Comparison of ENCODE assay signal across 1 cellular context in genomic region chr1:117708323-117709288, GRCh38.
TF ChIP-seq lines count a peak whose summit lies in the region.

No MANE protein-coding gene starts in this region.

TF ChIP-seq in K562, 482 proteins besides CTCF, POLR2A, EP300 and RAD21 (continued from another document):
- TF ChIP-seq ZNF407 (IDR thresholded peaks at IDR 0.05; ENCODE audit: low read depth) (peak; percentile 78), MAFG (tag; conservative IDR thresholded peaks at IDR 0.05) (peak; percentile 89), MIER1 (IDR thresholded peaks at IDR 0.05; ENCODE audit: low read depth) (no peak), ZNF75A (CRISPR knock-in tag; IDR thresholded peaks at IDR 0.05) (no peak), HMBOX1 (IDR thresholded peaks at IDR 0.05) (peak; percentile 85), ESRRB (CRISPR knock-in tag; IDR thresholded peaks at IDR 0.05; ENCODE audit: borderline replicate concordance) (no peak), ZNF644 (tag; IDR thresholded peaks at IDR 0.05; ENCODE audit: low read depth) (no peak), ZNF184 (CRISPR knock-in tag; IDR thresholded peaks at IDR 0.05) (no peak), ZNF277 (CRISPR knock-in tag; IDR thresholded peaks at IDR 0.05; ENCODE audit: borderline replicate concordance) (no peak), TFAM (CRISPR knock-in tag; conservative IDR thresholded peaks at IDR 0.05) (no peak), ZNF583 (CRISPR knock-in tag; IDR thresholded peaks at IDR 0.05) (no peak), ZNF592 (IDR thresholded peaks at IDR 0.05) (peak; percentile 83), HDAC3 (IDR thresholded peaks at IDR 0.05; ENCODE audit: borderline replicate concordance, partially characterized antibody) (no peak)
